In genomic region chr7:2124604-2125345, GRCh38 we compare ENCODE assay signal across 22 cellular contexts.
"Had no signal": no experiment of that assay in that cellular context is flagged by ENCODE, and none has a peak within 500 bp of the region (broad histone marks: within the 10 kb centered on the region; RNA-seq: fewer than 3 reads in every experiment).

No MANE protein-coding gene starts in this region.

- FAIRE-seq: islet of Langerhans had no signal

- ATAC-seq: activated CD8-positive, alpha-beta T cell treated with anti-CD3 and anti-CD28 coated beads for 36 hours; body of pancreas; gastroesophageal sphincter; left cardiac atrium; natural killer cell; stimulated activated naive CD8-positive, alpha-beta T cell treated with anti-CD3 and anti-CD28 coated beads, Interleukin-15, Interleukin-2, amounts not matched to agents 100 U/mL and 50 U/mL, for 24 hours had no signal

- H3K27ac ChIP-seq: body of pancreas, cardiac muscle cell, epithelial cell of prostate, gastroesophageal sphincter, prostate gland, upper lobe of left lung, WERI-Rb-1 had no signal

- H3K27me3 ChIP-seq: body of pancreas, cardiac muscle cell, gastroesophageal sphincter, upper lobe of left lung had no signal

- H3K4me1 ChIP-seq: prostate gland had no signal

- DNase-seq: activated CD4-positive, alpha-beta T cell treated with anti-CD3 and anti-CD28 coated beads, Interleukin-2, amount 10 ng/mL, durations not matched to agents 7 days and 5 days; activated CD4-positive, CD25-positive, alpha-beta regulatory T cell treated with anti-CD3 and anti-CD28 coated beads, Interleukin-2, amount 50 U/mL, for 72 hours; activated CD8-positive, alpha-beta T cell treated with anti-CD3 and anti-CD28 coated beads for 36 hours; activated gamma-delta T cell; anterior cingulate cortex; body of pancreas; cortex of kidney; head of caudate nucleus; hypothalamus; left cardiac atrium; midbrain; natural killer cell; stimulated activated CD4-positive, alpha-beta T cell treated with anti-CD3 and anti-CD28 coated beads, Interleukin-12 subunit alpha, Interleukin-12 subunit beta, amount 100 ng/mL, for 4 hours; stimulated activated CD4-positive, alpha-beta T cell treated with anti-CD3 and anti-CD28 coated beads, Interleukin-4, amount 100 ng/mL, for 4 hours; stimulated activated naive CD8-positive, alpha-beta T cell treated with anti-CD3 and anti-CD28 coated beads, Interleukin-15, Interleukin-2, amounts not matched to agents 100 U/mL and 50 U/mL, for 24 hours; WERI-Rb-1 had no signal

- H3K9me3 ChIP-seq: body of pancreas, gastroesophageal sphincter, prostate gland, upper lobe of left lung had no signal

- H3K36me3 ChIP-seq: cardiac muscle cell, prostate gland had no signal

- H3K4me3 ChIP-seq: body of pancreas, cardiac muscle cell, gastroesophageal sphincter, prostate gland, upper lobe of left lung had no signal
